Comparison of ENCODE assay signal across 9 cellular contexts in genomic region chr5:113487779-113488644, GRCh38. TPM values are rescaled to one million over a fixed set of nuclear protein-coding genes. Genes with fewer than 3 reads are reported as not detected.
DNase-seq lines count a peak whose midpoint lies in the region; ATAC-seq, FAIRE-seq and TF ChIP-seq lines count a peak whose summit lies in the region.
"Had no signal": no experiment of that assay in that cellular context is flagged by ENCODE, and none has a peak within 500 bp of the region (broad histone marks: within the 10 kb centered on the region; RNA-seq: fewer than 3 reads in every experiment).

Gene MCC, minus strand, starts transcription at chr5:113488453.

- no peak for TF ChIP-seq CTCF in GM10266 (IDR thresholded peaks at IDR 0.05; ENCODE audit: control insufficient read depth, insufficient read depth, low read depth, missing control alignments)
- TF ChIP-seq CTCF in colonic mucosa (IDR thresholded peaks at IDR 0.05), result no peak
- TF ChIP-seq CTCF in keratinocyte (optimal IDR thresholded peaks at IDR 0.05 in 1 of 3, IDR thresholded peaks at IDR 0.05 in 1 of 3, conservative IDR thresholded peaks at IDR 0.05 in 1 of 3; ENCODE audit: extremely low read depth in 1 of 3, insufficient read depth in 2 of 3, low read length in 3 of 3), result no peak

- peak within 1 kb of the TSS; percentile 75 for H3K4me2 ChIP-seq in keratinocyte (ENCODE audit: control insufficient read depth, extremely low read depth, insufficient read depth, low read depth, low read length)

- no peak for FAIRE-seq in keratinocyte (lab: Jason Lieb, UNC)
- FAIRE-seq: colon had no signal

- H3K9ac ChIP-seq in colonic mucosa (ENCODE audit: low read depth in 2 of 2, low read length in 2 of 2) (peak within 1 kb of the TSS; percentile 19 to 66), keratinocyte (ENCODE audit: control insufficient read depth, extremely low read depth, insufficient read depth, low read length) (peak within 1 kb of the TSS; percentile 84)

- H4K20me1 ChIP-seq in keratinocyte (ENCODE audit: control insufficient read depth, extremely low read depth, insufficient read depth, low read length), result no peaks in the 10 kb centered on the region

- H3K4me3 ChIP-seq in MG63, result peak within 1 kb of the TSS; percentile 40
- peak within 1 kb of the TSS; percentile 57 for H3K4me3 ChIP-seq in colonic mucosa
- H3K4me3 ChIP-seq in keratinocyte (ENCODE audit: control insufficient read depth in 2 of 3, extremely low read depth in 1 of 3, insufficient read depth in 2 of 3, low read depth in 1 of 3, low read length in 3 of 3), result peak within 1 kb of the TSS; percentile 80 to 85 (median 80)
- peak within 1 kb of the TSS; percentile 46 to 73 (median 58) for H3K4me3 ChIP-seq in skin epidermis

- H3K27me3 ChIP-seq in MG63 (peaks cover 47% of the 10 kb centered on the region), colonic mucosa (peaks cover 13% of the 10 kb centered on the region), keratinocyte (ENCODE audit: control insufficient read depth, extremely low read depth, insufficient read depth, low read length) (no peaks in the 10 kb centered on the region)

- peaks cover 30% of the 10 kb centered on the region for H3K79me2 ChIP-seq in keratinocyte (ENCODE audit: control insufficient read depth, insufficient read depth, low read length)

- peak; percentile 53 for DNase-seq in GM10266 (ENCODE audit: extremely low spot score)
- DNase-seq in MG63, result peak; percentile 80
- peak; percentile 25 for DNase-seq in T-helper 9 cell
- DNase-seq in colonic mucosa, result peak; percentile 76
- DNase-seq in keratinocyte (ENCODE audit: low read depth, low spot score), result peak; percentile 36

- ATAC-seq in GM18520 (IDR thresholded peaks at IDR 0.05; ENCODE audit: unreplicated experiment) (no peak), GM21447 (IDR thresholded peaks at IDR 0.05; ENCODE audit: unreplicated experiment) (no peak)

- H3K27ac ChIP-seq in colonic mucosa (no peak within 1 kb of the TSS), keratinocyte (ENCODE audit: control insufficient read depth, insufficient read depth, low read length) (peak within 1 kb of the TSS; percentile 80), skin epidermis (peak within 1 kb of the TSS in 19 of 21 experiments; percentile 7 to 89 (median 64))

- H3K36me3 ChIP-seq in MG63 (no peaks in the 10 kb centered on the region), colonic mucosa (no peaks in the 10 kb centered on the region), keratinocyte (ENCODE audit: control insufficient read depth in 2 of 2, extremely low read depth in 1 of 2, insufficient read depth in 2 of 2, low read length in 2 of 2) (no peaks in the 10 kb centered on the region)

- intact Hi-C loops in colonic mucosa (cut with DNase I), result no loop called here

- dilution Hi-C loops in keratinocyte (cut with MboI; ENCODE audit: extremely low pct_ligation_motif_present, low sequenced_read_pairs), result no loop called here

- H3K9me1 ChIP-seq in keratinocyte (ENCODE audit: control insufficient read depth, extremely low read depth, insufficient read depth, low read length), result no peaks in the 10 kb centered on the region

- peak within 1 kb of the TSS; percentile 94 for H2AFZ ChIP-seq in keratinocyte (ENCODE audit: control insufficient read depth, low read length)

- H3K9me3 ChIP-seq in MG63 (peaks cover 15% of the 10 kb centered on the region), colonic mucosa (no peaks in the 10 kb centered on the region), keratinocyte (ENCODE audit: control insufficient read depth, low read depth, low read length) (peaks cover 10% of the 10 kb centered on the region)

- peaks cover 4% of the 10 kb centered on the region for H3K4me1 ChIP-seq in colonic mucosa
- H3K4me1 ChIP-seq in keratinocyte (ENCODE audit: control insufficient read depth, extremely low read depth, insufficient read depth, low read length), result peaks cover 17% of the 10 kb centered on the region

RNA-seq across cellular contexts. Expression of gene MCC, which starts in this region (rescaled TPM):
- 0.86 and 7.1 TPM in 2 replicates for total RNA-seq in MG63 (2014; rRNA removed; shearing (Covaris generic); ENCODE audit: low replicate concordance)
- total RNA-seq in colonic mucosa, result 1 to 10 TPM; 1.9 to 3.1 TPM
- 20.0 to 27.4 TPM (median 24.6 TPM) in 3 replicates for polyA plus RNA-seq in keratinocyte
- polyA plus RNA-seq in keratinocyte (2011; ENCODE audit: low read depth), result 18.6 TPM
- polyA plus RNA-seq in keratinocyte (2011; cell fraction: cytosol; rRNA removed), result 18.8 and 24.8 TPM in 2 replicates
- polyA plus RNA-seq in keratinocyte (2011; cell fraction: nucleus; rRNA removed), result 41.3 and 42.8 TPM in 2 replicates
- 14.5 and 29.3 TPM in 2 replicates for polyA plus RNA-seq in keratinocyte (2012; ENCODE audit: low replicate concordance)
- 56.5 to 83.0 TPM (median 72.0 TPM) in 3 replicates for polyA minus RNA-seq in keratinocyte
- 35.9 TPM for polyA minus RNA-seq in keratinocyte (2011; cell fraction: cytosol; rRNA and poly(A)+ RNA removed)
- polyA minus RNA-seq in keratinocyte (2011; cell fraction: nucleus; rRNA and poly(A)+ RNA removed), result 47.5 and 97.1 TPM in 2 replicates

Comparison
In these comparisons a context has a peak if more than half of its experiments do, and no peak if none do; other contexts are left out.
1. DNase-seq: peak in every context shown above with its lines; median percentile 80 in MG63; 76 in colonic mucosa; 53 in GM10266; 36 in keratinocyte; 25 in T-helper 9 cell.